In genomic region chr16:56608876-56609462, GRCh38 we compare ENCODE assay signal across 8 cellular contexts. TPM values are rescaled to one million over a fixed set of nuclear protein-coding genes. Genes with fewer than 3 reads are reported as not detected.
DNase-seq lines count a peak whose midpoint lies in the region; ATAC-seq and TF ChIP-seq lines count a peak whose summit lies in the region.

No MANE protein-coding gene starts in this region.

- H3K4me3 ChIP-seq in iPS-11a (ENCODE audit: low read depth, low read length): peak overlapping the region; percentile 45
- peak overlapping the region; percentile 37 to 75 (median 61) for H3K4me3 ChIP-seq in spleen

- peaks cover 72% of the 10 kb centered on the region for H3K4me1 Mint-ChIP-seq in activated T-cell treated with anti-CD3 and anti-CD28 coated beads, Interleukin-2, amount 50 U/mL, for 72 hours (ENCODE audit: low read depth)

- peaks cover 0 to 5% of the 10 kb centered on the region in 2 donors for H3K9me3 Mint-ChIP-seq in activated T-cell treated with anti-CD3 and anti-CD28 coated beads, Interleukin-2, amount 50 U/mL, for 72 hours

- peak; percentile 38 for DNase-seq in stimulated activated CD4-positive, alpha-beta T cell treated with anti-CD3 and anti-CD28 coated beads, Interleukin-15, amount 100 ng/mL, for 24 hours
- no peak for DNase-seq in stimulated activated CD4-positive, alpha-beta T cell treated with anti-CD3 and anti-CD28 coated beads, Interleukin-2, amount 100 ng/mL, for 48 hours
- DNase-seq in activated T-cell treated with anti-CD3 and anti-CD28 coated beads, Interleukin-2, amount 50 U/mL, for 72 hours: peak in 1 of 2 donors; percentile 42
- no peak for DNase-seq in spleen
- no peak for DNase-seq in stimulated activated naive CD4-positive, alpha-beta T cell treated with Interleukin-2 at 50 U/mL for 16 hours (lab: John Stamatoyannopoulos, UW)
- DNase-seq in NOMO-1 treated with dmso at 0.1 percent for 144 hours (lab: John Stamatoyannopoulos, UW; ENCODE audit: unreplicated experiment): no peak

- H3K27me3 Mint-ChIP-seq in activated T-cell treated with anti-CD3 and anti-CD28 coated beads, Interleukin-2, amount 50 U/mL, for 72 hours (ENCODE audit: low read depth): no peaks in the 10 kb centered on the region

- H3K4me3 Mint-ChIP-seq in activated T-cell treated with anti-CD3 and anti-CD28 coated beads, Interleukin-2, amount 50 U/mL, for 72 hours: peak overlapping the region; percentile 99 to 100

- no peaks in the 10 kb centered on the region for H3K27me3 ChIP-seq in spleen (replicated peaks in 1 of 7)

- peak overlapping the region; percentile 40 for H3K27ac Mint-ChIP-seq in activated T-cell treated with anti-CD3 and anti-CD28 coated beads, Interleukin-2, amount 50 U/mL, for 72 hours

- no peaks in the 10 kb centered on the region for H3K9me3 ChIP-seq in spleen

- 0 to 1% (median 1%) methylated on average over 21 of the region's 21 CpGs for WGBS in spleen, 5 donors

- no peaks in the 10 kb centered on the region for H3K36me3 ChIP-seq in spleen

- no peak for ATAC-seq in activated T-cell treated with anti-CD3 and anti-CD28 coated beads, Interleukin-2, amount 50 U/mL, for 72 hours (replicated peaks in 1 of 2)
- ATAC-seq in GM18868 (IDR thresholded peaks at IDR 0.05; ENCODE audit: unreplicated experiment): no peak

- H3K27ac ChIP-seq in spleen: peak overlapping the region; percentile 78 to 96 (median 89)

- intact Hi-C loops in spleen (cut with DNase I; ENCODE audit: low total_unique reads): loop anchor here (10.0 kb wide), 2 partner anchors 76 to 94 kb away; partner anchors contain the start of gene MT1X

- peaks cover 2 to 12% of the 10 kb centered on the region in 2 donors for H3K36me3 Mint-ChIP-seq in activated T-cell treated with anti-CD3 and anti-CD28 coated beads, Interleukin-2, amount 50 U/mL, for 72 hours (ENCODE audit: insufficient read depth in 2 of 2)

- peaks cover 24 to 67% (median 47%) of the 10 kb centered on the region in 6 donors for H3K4me1 ChIP-seq in spleen

- TF ChIP-seq CTCF in spleen (IDR thresholded peaks at IDR 0.05 in 8 of 11, conservative IDR thresholded peaks at IDR 0.05 in 3 of 11): no peak

- no peak for TF ChIP-seq POLR2A in spleen (IDR thresholded peaks at IDR 0.05)

RNA-seq across cellular contexts. Expression of gene MT2A, which starts 0.6 kb away (rescaled TPM):
- 100 to 1,000 TPM; 391 to 529 TPM for total RNA-seq in activated T-cell treated with anti-CD3 and anti-CD28 coated beads, Interleukin-2, amount 50 U/mL, for 72 hours
- total RNA-seq in spleen: 10 to 100 TPM; 25.3 to 96.9 (median 43.8) TPM
- 100 to 1,000 TPM in 2 of 3 donors, 10 to 100 TPM in 1; 73.3 to 176 (median 112) TPM for polyA plus RNA-seq in spleen

RNA-seq across cellular contexts. Expression of gene MT1E, which starts 16.6 kb away (rescaled TPM):
- total RNA-seq in activated T-cell treated with anti-CD3 and anti-CD28 coated beads, Interleukin-2, amount 50 U/mL, for 72 hours: 100 to 1,000 TPM in 1 of 2 donors, 10 to 100 TPM in 1; 94.7 to 204 TPM
- total RNA-seq in spleen: 10 to 100 TPM in 6 of 7 donors, 1 to 10 TPM in 1; 2.5 to 49.6 (median 19.7) TPM
- polyA plus RNA-seq in spleen: 10 to 100 TPM; 21.0 to 34.0 (median 33.0) TPM

RNA-seq across cellular contexts. Expression of gene MT3, which starts 19.6 kb away (rescaled TPM):
- 1 to 10 TPM; 3.9 to 6.8 TPM for total RNA-seq in activated T-cell treated with anti-CD3 and anti-CD28 coated beads, Interleukin-2, amount 50 U/mL, for 72 hours
- total RNA-seq in spleen: under 1 TPM in 1 of 7 donors, not detected in 6; 0.77 TPM
- polyA plus RNA-seq in spleen: 10 to 100 TPM in 1 of 3 donors, 1 to 10 TPM in 1, not detected in 1; 1.5 to 11.5 TPM

RNA-seq across cellular contexts. Expression of gene MT1M, which starts 23.5 kb away (rescaled TPM):
- total RNA-seq in activated T-cell treated with anti-CD3 and anti-CD28 coated beads, Interleukin-2, amount 50 U/mL, for 72 hours: under 1 TPM in 1 of 2 donors, not detected in 1; 0.91 TPM
- 1 to 10 TPM in 6 of 7 donors, under 1 TPM in 1; 0.44 to 6.1 (median 3.5) TPM for total RNA-seq in spleen
- 10 to 100 TPM in 1 of 3 donors, 1 to 10 TPM in 1, under 1 TPM in 1; 0.93 to 11.8 (median 7.6) TPM for polyA plus RNA-seq in spleen

RNA-seq across cellular contexts. Expression of gene MT1A, which starts 29.5 kb away (rescaled TPM):
- 1 to 10 TPM in 1 of 2 donors, under 1 TPM in 1; 0.74 to 1.5 TPM for total RNA-seq in activated T-cell treated with anti-CD3 and anti-CD28 coated beads, Interleukin-2, amount 50 U/mL, for 72 hours
- 10 to 100 TPM in 1 of 7 donors, 1 to 10 TPM in 2, not detected in 4; 1.5 to 27.3 (median 1.5) TPM for total RNA-seq in spleen
- 10 to 100 TPM in 1 of 3 donors, 1 to 10 TPM in 2; 1.1 to 14.2 (median 8.5) TPM for polyA plus RNA-seq in spleen

Comparison
In these comparisons a context has a peak if more than half of its experiments do, and no peak if none do; other contexts are left out.
1. RNA of gene MT2A, which starts 0.6 kb away (total RNA-seq): 391 to 529 TPM in activated T-cell treated with anti-CD3 and anti-CD28 coated beads, Interleukin-2, amount 50 U/mL, for 72 hours; 25.3 to 96.9 TPM in spleen; every median in the first group is over 4 times any median in the second.